In the genomic region with DNA sequence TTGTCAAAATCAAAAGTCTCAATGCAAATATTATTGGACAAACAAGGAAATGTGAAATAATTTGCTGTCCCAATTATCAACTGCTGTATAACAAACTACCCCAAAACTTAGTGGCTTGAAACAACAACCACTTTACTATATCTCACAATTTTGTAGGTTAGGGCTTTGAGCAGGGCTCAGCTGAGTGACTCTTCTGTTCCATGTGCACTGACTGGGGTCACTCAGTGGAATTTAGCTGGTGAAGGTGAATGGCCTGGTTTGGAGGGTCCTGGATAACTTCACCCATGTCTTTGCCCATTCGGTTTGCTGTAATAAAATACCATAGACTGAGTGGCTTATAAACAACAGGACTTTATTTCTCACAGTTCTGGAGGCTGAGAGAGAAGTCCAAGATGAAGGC, we compare ENCODE assay signal across 28 cellular contexts.
"Had no signal": no experiment of that assay in that cellular context is flagged by ENCODE, and none has a peak within 500 bp of the region (broad histone marks: within the 10 kb centered on the region; RNA-seq: fewer than 3 reads in every experiment).

No MANE protein-coding gene starts in this region.

- H3K27ac ChIP-seq: stomach, suprapubic skin, testis, thoracic aorta, thyroid gland, tibial artery, tibial nerve, upper lobe of left lung, upper lobe of right lung, uterus, vagina had no signal

- H3K36me3 Mint-ChIP-seq: stimulated activated effector memory CD8-positive, alpha-beta T cell treated with anti-CD3 and anti-CD28 coated beads, Interleukin-12 subunit alpha, Interleukin-12 subunit beta, amount 100 ng/mL, for 72 hours; stimulated activated memory B cell treated with anti-CD40 and anti-IgM and Interleukin-4, amounts not matched to agents 10 μg/mL and 1 μg/mL and 100 μg/mL, for 72 hours; stimulated activated naive B cell treated with anti-CD40 and anti-IgM and Interleukin-4, amounts not matched to agents 10 μg/mL and 1 μg/mL and 100 μg/mL, for 72 hours; type B pancreatic cell had no signal

- ATAC-seq: stimulated activated effector memory CD8-positive, alpha-beta T cell treated with anti-CD3 and anti-CD28 coated beads, Interleukin-12 subunit alpha, Interleukin-12 subunit beta, amount 100 ng/mL, for 72 hours; stimulated activated memory B cell treated with anti-CD40 and anti-IgM and Interleukin-4, amounts not matched to agents 10 μg/mL and 1 μg/mL and 100 μg/mL, for 72 hours; stimulated activated naive B cell treated with anti-CD40 and anti-IgM and Interleukin-4, amounts not matched to agents 10 μg/mL and 1 μg/mL and 100 μg/mL, for 72 hours; stimulated activated naive CD8-positive, alpha-beta T cell treated with anti-CD3 and anti-CD28 coated beads, Interleukin-15, amount 100 ng/mL, for 72 hours; stimulated activated naive CD8-positive, alpha-beta T cell treated with anti-CD3 and anti-CD28 coated beads, Interleukin-15, Interleukin-2, amounts not matched to agents 100 U/mL and 50 U/mL, for 24 hours; upper lobe of right lung had no signal

- H3K4me1 ChIP-seq: uterus had no signal

- H3K4me3 Mint-ChIP-seq: stimulated activated effector memory CD8-positive, alpha-beta T cell treated with anti-CD3 and anti-CD28 coated beads, Interleukin-12 subunit alpha, Interleukin-12 subunit beta, amount 100 ng/mL, for 72 hours; stimulated activated memory B cell treated with anti-CD40 and anti-IgM and Interleukin-4, amounts not matched to agents 10 μg/mL and 1 μg/mL and 100 μg/mL, for 72 hours; stimulated activated naive B cell treated with anti-CD40 and anti-IgM and Interleukin-4, amounts not matched to agents 10 μg/mL and 1 μg/mL and 100 μg/mL, for 72 hours; stimulated activated naive CD8-positive, alpha-beta T cell treated with anti-CD3 and anti-CD28 coated beads, Interleukin-15, amount 100 ng/mL, for 72 hours; stimulated activated naive CD8-positive, alpha-beta T cell treated with anti-CD3 and anti-CD28 coated beads, Interleukin-15, Interleukin-2, amounts not matched to agents 100 ng/mL and 50 ng/mL, for 24 hours; type B pancreatic cell had no signal

- FAIRE-seq: urothelium cell line had no signal

- H3K27me3 ChIP-seq: testis, thyroid gland, tibial artery, tibial nerve, uterus, vagina had no signal

- H3K36me3 ChIP-seq: stomach, suprapubic skin, thoracic aorta, thyroid gland, tibial artery, tibial nerve, upper lobe of left lung, upper lobe of right lung, uterus, vagina had no signal

- H3K9me3 Mint-ChIP-seq: stimulated activated effector memory CD8-positive, alpha-beta T cell treated with anti-CD3 and anti-CD28 coated beads, Interleukin-12 subunit alpha, Interleukin-12 subunit beta, amount 100 ng/mL, for 72 hours; stimulated activated memory B cell treated with anti-CD40 and anti-IgM and Interleukin-4, amounts not matched to agents 10 μg/mL and 1 μg/mL and 100 μg/mL, for 72 hours; stimulated activated naive B cell treated with anti-CD40 and anti-IgM and Interleukin-4, amounts not matched to agents 10 μg/mL and 1 μg/mL and 100 μg/mL, for 72 hours; stimulated activated naive CD8-positive, alpha-beta T cell treated with anti-CD3 and anti-CD28 coated beads, Interleukin-15, amount 100 ng/mL, for 72 hours; stimulated activated naive CD8-positive, alpha-beta T cell treated with anti-CD3 and anti-CD28 coated beads, Interleukin-15, Interleukin-2, amounts not matched to agents 100 ng/mL and 50 ng/mL, for 24 hours; type B pancreatic cell had no signal

- H3K9me3 ChIP-seq: suprapubic skin, testis, thoracic aorta, thyroid gland, tibial artery, tibial nerve, upper lobe of left lung, upper lobe of right lung, uterus, vagina had no signal

- DNase-seq: stimulated activated CD4-positive, alpha-beta T cell treated with anti-CD3 and anti-CD28 coated beads, Interleukin-2, amount 100 ng/mL, for 48 hours; stimulated activated CD4-positive, alpha-beta T cell treated with anti-CD3 and anti-CD28 coated beads, Interleukin-4, amount 100 ng/mL, for 1 hour; stimulated activated CD4-positive, alpha-beta T cell treated with anti-CD3 and anti-CD28 coated beads, Interleukin-4, amount 100 ng/mL, for 24 hours; stimulated activated CD4-positive, alpha-beta T cell treated with anti-CD3 and anti-CD28 coated beads, Interleukin-4, amount 100 ng/mL, for 4 hours; stimulated activated CD8-positive, alpha-beta memory T cell treated with anti-CD3 and anti-CD28 coated beads, Interleukin-4, amount 100 ng/mL, for 48 hours; stimulated activated naive B cell treated with anti-CD40 and anti-IgM and Interleukin-4, amounts not matched to agents 10 μg/mL and 1 μg/mL and 100 μg/mL, for 72 hours; stimulated activated naive CD4-positive, alpha-beta T cell; stimulated activated naive CD4-positive, alpha-beta T cell treated with Interleukin-2 at 50 U/mL for 16 hours; stimulated activated naive CD8-positive, alpha-beta T cell treated with anti-CD3 and anti-CD28 coated beads, Interleukin-15, amount 100 ng/mL, for 72 hours; stimulated activated naive CD8-positive, alpha-beta T cell treated with anti-CD3 and anti-CD28 coated beads, Interleukin-15, Interleukin-2, amounts not matched to agents 100 U/mL and 50 U/mL, for 24 hours; stomach; substantia nigra; testis; thyroid gland; tibial artery; trophoblast cell; upper lobe of left lung; upper lobe of right lung; uterus had no signal

- H3K27ac Mint-ChIP-seq: stimulated activated effector memory CD8-positive, alpha-beta T cell treated with anti-CD3 and anti-CD28 coated beads, Interleukin-12 subunit alpha, Interleukin-12 subunit beta, amount 100 ng/mL, for 72 hours; stimulated activated memory B cell treated with anti-CD40 and anti-IgM and Interleukin-4, amounts not matched to agents 10 μg/mL and 1 μg/mL and 100 μg/mL, for 72 hours; stimulated activated naive B cell treated with anti-CD40 and anti-IgM and Interleukin-4, amounts not matched to agents 10 μg/mL and 1 μg/mL and 100 μg/mL, for 72 hours; stimulated activated naive CD8-positive, alpha-beta T cell treated with anti-CD3 and anti-CD28 coated beads, Interleukin-15, amount 100 ng/mL, for 72 hours; stimulated activated naive CD8-positive, alpha-beta T cell treated with anti-CD3 and anti-CD28 coated beads, Interleukin-15, Interleukin-2, amounts not matched to agents 100 ng/mL and 50 ng/mL, for 24 hours; type B pancreatic cell had no signal

- H3K4me3 ChIP-seq: stomach, suprapubic skin, testis, thoracic aorta, thyroid gland, tibial artery, tibial nerve, upper lobe of left lung, upper lobe of right lung, uterus, vagina had no signal
